8 cellular contexts compared by ENCODE assay signal in the genomic region with DNA sequence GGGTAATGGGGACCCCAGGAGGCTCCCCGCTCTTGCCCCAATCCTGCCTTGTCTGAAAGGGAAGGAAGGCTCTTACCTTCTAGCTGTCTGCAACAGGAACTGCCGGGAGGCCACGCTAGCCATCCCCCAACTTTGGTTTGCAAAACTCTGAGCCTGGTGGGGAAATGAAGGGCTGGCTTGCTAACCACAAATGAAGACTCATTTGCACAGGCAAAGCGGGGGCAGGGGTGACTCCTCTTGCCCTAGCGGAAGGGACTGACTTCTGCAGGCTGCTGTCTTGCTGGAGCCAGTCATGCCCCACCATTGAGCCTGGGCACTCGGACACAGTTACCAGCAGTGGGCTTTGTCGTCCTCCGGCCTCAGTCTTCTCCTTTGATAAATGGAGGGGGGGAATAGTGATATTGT. TPM values are rescaled to one million over a fixed set of nuclear protein-coding genes. Genes with fewer than 3 reads are reported as not detected.
DNase-seq lines count a peak whose midpoint lies in the region; ATAC-seq, FAIRE-seq and TF ChIP-seq lines count a peak whose summit lies in the region.

No MANE protein-coding gene starts in this region.

- peak; percentile 95 for DNase-seq in OCI-LY7 (ENCODE audit: low spot score)
- DNase-seq in astrocyte (ENCODE audit: low read depth) = peak; percentile 20
- peak; percentile 7 for DNase-seq in prostate gland (ENCODE audit: low spot score)
- no peak for DNase-seq in A172 (ENCODE audit: low spot score)
- no peak for DNase-seq in HuH-7.5 (ENCODE audit: low spot score)
- no peak for DNase-seq in NCI-H1417 treated with DMSO at 0.1 percent for 48 hours (lab: John Stamatoyannopoulos, UW)

- CTCF ChIA-PET in OCI-LY7 (lab: Charles Lee; ENCODE audit: unreplicated experiment) = no interaction called here

- H3K4me1 ChIP-seq in OCI-LY7 (ENCODE audit: insufficient read depth, low read length, poor library complexity, severe bottlenecking) = peaks cover 97% of the 10 kb centered on the region
- H3K4me1 ChIP-seq in astrocyte (ENCODE audit: insufficient read depth, low read length) = no peaks in the 10 kb centered on the region
- H3K4me1 ChIP-seq in prostate gland (replicated peaks) = no peaks in the 10 kb centered on the region

- peaks cover 92% of the 10 kb centered on the region for H3K79me2 ChIP-seq in OCI-LY7 (ENCODE audit: insufficient read depth, low read depth, low read length)
- H3K79me2 ChIP-seq in astrocyte (ENCODE audit: insufficient read depth, low read length) = no peaks in the 10 kb centered on the region

- H3K27me3 ChIP-seq in astrocyte (ENCODE audit: insufficient read depth, low read length) = no peaks in the 10 kb centered on the region
- no peaks in the 10 kb centered on the region for H3K27me3 ChIP-seq in prostate gland (replicated peaks; ENCODE audit: insufficient read depth)

- H3K36me3 Mint-ChIP-seq in astrocyte (ENCODE audit: low read depth, unreplicated experiment) = peaks cover 3% of the 10 kb centered on the region

- 85% methylated on average over 6 of the region's 8 CpGs for WGBS in prostate gland

- H3K9me3 ChIP-seq in OCI-LY7 (ENCODE audit: low read length) (no peaks in the 10 kb centered on the region), astrocyte (ENCODE audit: insufficient read depth, low read depth, low read length) (no peaks in the 10 kb centered on the region), prostate gland (no peaks in the 10 kb centered on the region)

- H3K9ac ChIP-seq in astrocyte (ENCODE audit: low read length) = no peak overlapping the region

- H3K27ac Mint-ChIP-seq in astrocyte (ENCODE audit: unreplicated experiment) = no peak overlapping the region

- no peak for TF ChIP-seq POLR2A in prostate gland (IDR thresholded peaks at IDR 0.05)

- H3K27ac ChIP-seq in OCI-LY7 (ENCODE audit: low read depth, low read length, poor library complexity, severe bottlenecking) (peak overlapping the region; percentile 97), astrocyte (ENCODE audit: low read depth, low read length) (no peak overlapping the region), prostate gland (no peak overlapping the region)

- peak; percentile 41 for ATAC-seq in GM18870 (IDR thresholded peaks at IDR 0.05; ENCODE audit: unreplicated experiment)
- ATAC-seq in HG02870 (IDR thresholded peaks at IDR 0.05; ENCODE audit: unreplicated experiment) = peak; percentile 62

- POLR2A ChIA-PET in OCI-LY7 (lab: Charles Lee) = interaction anchor here (1.0 to 7.4 kb wide), 5 partner anchors 8 to 46 kb away, joined by 3 to 48 read pairs (median 5); no protein-coding TSS in a partner anchor

- FAIRE-seq in astrocyte (lab: Jason Lieb, UNC) = no peak

- H3K4me3 Mint-ChIP-seq in astrocyte (ENCODE audit: unreplicated experiment) = no peak overlapping the region

- H3K4me2 ChIP-seq in OCI-LY7 (ENCODE audit: low read length) (peak overlapping the region; percentile 99), astrocyte (ENCODE audit: low read length) (peak overlapping the region; percentile 60)

- H3K36me3 ChIP-seq in OCI-LY7 (ENCODE audit: insufficient read depth, low read length) (peaks cover 87% of the 10 kb centered on the region), astrocyte (ENCODE audit: insufficient read depth, low read length) (no peaks in the 10 kb centered on the region), prostate gland (no peaks in the 10 kb centered on the region)

- no peaks in the 10 kb centered on the region for H3K9me2 ChIP-seq in OCI-LY7 (ENCODE audit: insufficient read depth, low read length)

- peaks cover 2% of the 10 kb centered on the region for H3K9me3 Mint-ChIP-seq in astrocyte (ENCODE audit: unreplicated experiment)

- peak; percentile 54 for TF ChIP-seq CTCF in OCI-LY7 (conservative IDR thresholded peaks at IDR 0.05; ENCODE audit: low read length)
- no peak for TF ChIP-seq CTCF in astrocyte (IDR thresholded peaks at IDR 0.05; ENCODE audit: insufficient read depth, low read depth, low read length)
- no peak for TF ChIP-seq CTCF in prostate gland (IDR thresholded peaks at IDR 0.05)

- H4K20me1 ChIP-seq in OCI-LY7 (ENCODE audit: insufficient read depth, low read length) (no peaks in the 10 kb centered on the region; the same call in 1 of the 2 replicates), astrocyte (ENCODE audit: insufficient read depth, low read length) (no peaks in the 10 kb centered on the region)

- H3K4me1 Mint-ChIP-seq in astrocyte (ENCODE audit: low read depth, unreplicated experiment) = peaks cover 19% of the 10 kb centered on the region

- H2AFZ ChIP-seq in OCI-LY7 (ENCODE audit: low read length) (no peak overlapping the region), astrocyte (ENCODE audit: low read depth, low read length) (no peak overlapping the region)

- peaks cover under 1% of the 10 kb centered on the region for H3K27me3 Mint-ChIP-seq in astrocyte (ENCODE audit: low read depth, unreplicated experiment)

- H3K4me3 ChIP-seq in OCI-LY7 (ENCODE audit: low read depth, low read length, poor library complexity, severe bottlenecking) (peak overlapping the region; percentile 70), astrocyte (ENCODE audit: insufficient read depth, low read depth, low read length) (no peak overlapping the region), prostate gland (no peak overlapping the region)

- BruUV-seq in OCI-LY7 (replicated peaks; lab: Mats Ljungman, UMichigan) = no TSS peak

- intact Hi-C loops in OCI-LY7 (cut with micrococcal nuclease; ENCODE audit: unreplicated experiment) (loop anchor here (2.0 kb wide), 1 partner anchor 43 kb away; no protein-coding TSS in a partner anchor), prostate gland (cut with DNase I) (no loop called here)

RNA-seq across cellular contexts. Expression of gene PLCG2, which starts 52.6 kb away (rescaled TPM):
- total RNA-seq in OCI-LY7 (2014; rRNA removed; shearing (Covaris generic)) = 196 and 198 TPM in 2 replicates
- total RNA-seq in OCI-LY7 (2022) (464 and 485 TPM in 2 replicates), astrocyte (3.1 and 5.3 TPM in 2 replicates), prostate gland (10 to 100 TPM; 10.3 to 12.8 TPM)
- 3.8 and 3.9 TPM in 2 replicates for total RNA-seq in A172 (2014; rRNA removed; shearing (Covaris generic))

Comparison
In these comparisons a context has a peak if more than half of its experiments do, and no peak if none do; other contexts are left out.
1. DNase-seq: peak in OCI-LY7 (single experiment), astrocyte (single experiment) and prostate gland (single experiment); none in A172 (single experiment), HuH-7.5 (single experiment) and NCI-H1417 treated with DMSO at 0.1 percent for 48 hours (single experiment).
2. RNA of gene PLCG2, which starts 52.6 kb away (total RNA-seq): 196 to 485 TPM in OCI-LY7; 10.3 to 12.8 TPM in prostate gland, 3.8 to 3.9 TPM in A172 and 3.1 to 5.3 TPM in astrocyte; every median in the first group is over 10 times any median in the second.